Comparison of ENCODE assay signal across 8 cellular contexts in genomic region chr19:34365463-34366401, GRCh38. TPM values are rescaled to one million over a fixed set of nuclear protein-coding genes. Genes with fewer than 3 reads are reported as not detected.
A peak's percentile ranks its signal among the peaks of the same experiment; 100 is the strongest.
DNase-seq lines count a peak whose midpoint lies in the region; ATAC-seq, FAIRE-seq and TF ChIP-seq lines count a peak whose summit lies in the region.

No MANE protein-coding gene starts in this region.

- H3K9me3 ChIP-seq in WERI-Rb-1 (ENCODE audit: severe bottlenecking) (no peaks in the 10 kb centered on the region), endothelial cell of umbilical vein (replicated peaks; ENCODE audit: control insufficient read depth, insufficient read depth, low read length) (no peaks in the 10 kb centered on the region), tibial nerve (no peaks in the 10 kb centered on the region)

- ATAC-seq in HG03520 (IDR thresholded peaks at IDR 0.05; ENCODE audit: unreplicated experiment), result no peak

- peak overlapping the region; percentile 54 for H3K4me2 ChIP-seq in endothelial cell of umbilical vein (ENCODE audit: insufficient read depth, low read length)

- peaks cover 11% of the 10 kb centered on the region for H3K4me1 ChIP-seq in endothelial cell of umbilical vein (ENCODE audit: control insufficient read depth, extremely low read depth, insufficient read depth, low read length)
- H3K4me1 ChIP-seq in tibial nerve, result peaks cover 3 to 32% (median 13%) of the 10 kb centered on the region in 4 donors

- H3K9me3 Mint-ChIP-seq in mesothelial cell of epicardium, result no peaks in the 10 kb centered on the region

- H3K36me3 ChIP-seq in WERI-Rb-1 (peaks cover 42% of the 10 kb centered on the region), endothelial cell of umbilical vein (ENCODE audit: control insufficient read depth in 2 of 2, extremely low read depth in 1 of 2, insufficient read depth in 2 of 2, low read length in 2 of 2) (peaks cover 4 to 17% of the 10 kb centered on the region in 2 experiments), tibial nerve (peaks cover 0 to 38% (median 0%) of the 10 kb centered on the region in 3 donors)

- no peak for TF ChIP-seq EP300 in tibial nerve (IDR thresholded peaks at IDR 0.05)

- TF ChIP-seq CTCF in HL-60 (IDR thresholded peaks at IDR 0.05; ENCODE audit: insufficient read depth, low read length) (no peak), WERI-Rb-1 (IDR thresholded peaks at IDR 0.05; ENCODE audit: low read depth, low read length) (no peak), endothelial cell of umbilical vein (IDR thresholded peaks at IDR 0.05; ENCODE audit: extremely low read depth in 1 of 2, insufficient read depth in 1 of 2, low read depth in 1 of 2, low read length in 2 of 2) (no peak), mesothelial cell of epicardium (IDR thresholded peaks at IDR 0.05; ENCODE audit: unreplicated experiment) (no peak), tibial nerve (IDR thresholded peaks at IDR 0.05) (no peak)

- H2AFZ ChIP-seq in endothelial cell of umbilical vein (ENCODE audit: low read depth, low read length), result peak overlapping the region; percentile 89

- TF ChIP-seq POLR2A in endothelial cell of umbilical vein (IDR thresholded peaks at IDR 0.05; ENCODE audit: low read depth, low read length) (no peak), tibial nerve (IDR thresholded peaks at IDR 0.05) (no peak)

- peak; percentile 63 for FAIRE-seq in endothelial cell of umbilical vein (lab: Jason Lieb, UNC)

- H3K27me3 ChIP-seq in HL-60 (ENCODE audit: insufficient read depth, poor library complexity, severe bottlenecking) (no peaks in the 10 kb centered on the region), WERI-Rb-1 (ENCODE audit: insufficient read depth, low read depth, severe bottlenecking) (no peaks in the 10 kb centered on the region), endothelial cell of umbilical vein (ENCODE audit: control insufficient read depth in 2 of 2, insufficient read depth in 2 of 2, low read length in 2 of 2) (no peaks in the 10 kb centered on the region), tibial nerve (no peaks in the 10 kb centered on the region)

- peaks cover 19% of the 10 kb centered on the region for H3K36me3 Mint-ChIP-seq in mesothelial cell of epicardium

- dilution Hi-C loops in endothelial cell of umbilical vein (cut with MboI; ENCODE audit: extremely low pct_ligation_motif_present, low sequenced_read_pairs), result no loop called here

- DNase-seq in NCI-H82 (lab: John Stamatoyannopoulos, UW) (peak; percentile 62), NCI-H82 treated with DMSO at 0.1 percent for 48 hours (lab: John Stamatoyannopoulos, UW; ENCODE audit: unreplicated experiment) (no peak), HL-60 (ENCODE audit: low read depth in 1 of 2, low spot score in 1 of 2) (peak; percentile 35 to 57), WERI-Rb-1 (peak; percentile 37), endothelial cell of umbilical vein (ENCODE audit: low read depth, low spot score) (peak; percentile 40), mesothelial cell of epicardium (ENCODE audit: low spot score in 2 of 2, unreplicated experiment in 2 of 2) (peak in 1 of 2 experiments; percentile 48), tibial nerve (ENCODE audit: low spot score in 2 of 2) (no peak)

- no peaks in the 10 kb centered on the region for H4K20me1 ChIP-seq in endothelial cell of umbilical vein (replicated peaks; ENCODE audit: control insufficient read depth, extremely low read depth, insufficient read depth, low read length)

- H3K27ac ChIP-seq in HL-60 (replicated peaks) (peak overlapping the region; percentile 94), WERI-Rb-1 (peak overlapping the region; percentile 57), endothelial cell of umbilical vein (ENCODE audit: insufficient read depth, low read depth, low read length) (peak overlapping the region; percentile 32), tibial nerve (peak overlapping the region; percentile 65 to 86 (median 81))

- peaks cover 27% of the 10 kb centered on the region for H3K4me1 Mint-ChIP-seq in mesothelial cell of epicardium

- H3K4me3 ChIP-seq in HL-60 (replicated peaks; ENCODE audit: insufficient read depth, low read length) (peak overlapping the region; percentile 66), WERI-Rb-1 (ENCODE audit: low read depth, low read length) (peak overlapping the region; percentile 92), endothelial cell of umbilical vein (replicated peaks in 1 of 3; ENCODE audit: insufficient read depth in 1 of 3, low read depth in 1 of 3, low read length in 3 of 3) (peak overlapping the region; percentile 71 to 93 (median 72)), tibial nerve (peak overlapping the region; percentile 78 to 89 (median 87))

- peaks cover 29% of the 10 kb centered on the region for H3K79me2 ChIP-seq in endothelial cell of umbilical vein (ENCODE audit: control insufficient read depth, insufficient read depth, low read length)

- no peaks in the 10 kb centered on the region for H3K27me3 Mint-ChIP-seq in mesothelial cell of epicardium (ENCODE audit: low read depth)

- intact Hi-C loops in endothelial cell of umbilical vein (cut with micrococcal nuclease), result loop anchor here (5.0 kb wide), 1 partner anchor 67 kb away; no protein-coding TSS in a partner anchor

- POLR2A ChIA-PET in endothelial cell of umbilical vein (lab: Charles Lee), result no interaction called here

- BruUV-seq in endothelial cell of umbilical vein (replicated peaks; lab: Mats Ljungman, UMichigan), result TSS peak; percentile 15

- peak overlapping the region; percentile 84 for H3K27ac Mint-ChIP-seq in mesothelial cell of epicardium

- 1 to 10% methylated on average over 21 to 40 of the region's 45 CpGs for WGBS in tibial nerve, 2 donors

- peak overlapping the region; percentile 90 for H3K4me3 Mint-ChIP-seq in mesothelial cell of epicardium

- H3K9me1 ChIP-seq in endothelial cell of umbilical vein (replicated peaks; ENCODE audit: control insufficient read depth, extremely low read depth, insufficient read depth, low read length), result no peaks in the 10 kb centered on the region

- peak overlapping the region; percentile 72 for H3K9ac ChIP-seq in endothelial cell of umbilical vein (replicated peaks; ENCODE audit: extremely low read depth, insufficient read depth, low read length)

- CTCF ChIA-PET in endothelial cell of umbilical vein (lab: Charles Lee), result interaction anchor here (1.3 to 1.4 kb wide), 2 partner anchors 41 to 65 kb away, joined by 3 to 4 read pairs; no protein-coding TSS in a partner anchor

TF ChIP-seq in endothelial cell of umbilical vein, 7 proteins besides CTCF, POLR2A, EP300 and RAD21:
- TF ChIP-seq EZH2 (IDR thresholded peaks at IDR 0.05; ENCODE audit: borderline replicate concordance, low read depth, low read length, severe bottlenecking) (no peak), JUN (IDR thresholded peaks at IDR 0.05; ENCODE audit: borderline replicate concordance, insufficient read depth, insufficient read length, low read depth) (no peak)

RNA-seq across cellular contexts. Expression of gene GPI, which starts 0.7 kb away (rescaled TPM):
- total RNA-seq in endothelial cell of umbilical vein (245 and 273 TPM in 2 replicates), mesothelial cell of epicardium (226 to 228 TPM (median 226 TPM) in 3 replicates), tibial nerve (100 to 1,000 TPM; 156 to 233 (median 177) TPM)
- 110 and 131 TPM in 2 replicates for polyA plus RNA-seq in endothelial cell of umbilical vein
- polyA plus RNA-seq in endothelial cell of umbilical vein (2011; cell fraction: cytosol; rRNA removed), result 137 and 144 TPM in 2 replicates
- 112 and 115 TPM in 2 replicates for polyA plus RNA-seq in endothelial cell of umbilical vein (2011; cell fraction: nucleus; rRNA removed)
- 238 and 247 TPM in 2 replicates for polyA plus RNA-seq in endothelial cell of umbilical vein (2012)
- 204 and 222 TPM in 2 replicates for polyA minus RNA-seq in endothelial cell of umbilical vein
- 198 TPM for polyA minus RNA-seq in endothelial cell of umbilical vein (2011; cell fraction: cytosol; rRNA and poly(A)+ RNA removed)
- 64.3 and 74.5 TPM in 2 replicates for polyA minus RNA-seq in endothelial cell of umbilical vein (2011; cell fraction: nucleus; rRNA and poly(A)+ RNA removed)

RNA-seq across cellular contexts. Expression of gene PDCD2L, which starts 38.5 kb away (rescaled TPM):
- total RNA-seq in endothelial cell of umbilical vein (12.4 and 12.9 TPM in 2 replicates), mesothelial cell of epicardium (10.0 to 16.5 TPM (median 12.5 TPM) in 3 replicates), tibial nerve (10 to 100 TPM in 3 of 4 donors, 1 to 10 TPM in 1; 9.8 to 16.2 (median 12.2) TPM)
- polyA plus RNA-seq in endothelial cell of umbilical vein, result 20.3 and 24.9 TPM in 2 replicates
- polyA plus RNA-seq in endothelial cell of umbilical vein (2011; cell fraction: cytosol; rRNA removed), result 19.2 and 19.6 TPM in 2 replicates
- polyA plus RNA-seq in endothelial cell of umbilical vein (2011; cell fraction: nucleus; rRNA removed), result 9.0 and 11.1 TPM in 2 replicates
- polyA plus RNA-seq in endothelial cell of umbilical vein (2012), result 18.4 and 21.4 TPM in 2 replicates
- 22.9 and 23.2 TPM in 2 replicates for polyA minus RNA-seq in endothelial cell of umbilical vein
- polyA minus RNA-seq in endothelial cell of umbilical vein (2011; cell fraction: cytosol; rRNA and poly(A)+ RNA removed), result 5.9 TPM
- polyA minus RNA-seq in endothelial cell of umbilical vein (2011; cell fraction: nucleus; rRNA and poly(A)+ RNA removed), result 3.1 and 5.6 TPM in 2 replicates

Comparison
In these comparisons a context has a peak if more than half of its experiments do, and no peak if none do; other contexts are left out.
1. DNase-seq: peak in NCI-H82 (single experiment), HL-60 (2 of 2), WERI-Rb-1 (single experiment) and endothelial cell of umbilical vein (single experiment); none in NCI-H82 treated with DMSO at 0.1 percent for 48 hours (single experiment) and tibial nerve (0 of 2).
2. H3K27ac ChIP-seq: peak in every context shown above with its lines; median percentile 94 in HL-60; 81 in tibial nerve; 57 in WERI-Rb-1; 32 in endothelial cell of umbilical vein.
3. Peak in every context shown above with its lines, with median percentiles within 50 percentile points of each other: H3K4me3 ChIP-seq.